1 cellular context compared by ENCODE assay signal in genomic region chr6:41502607-41503434, GRCh38.
TF ChIP-seq lines count a peak whose summit lies in the region.

No MANE protein-coding gene starts in this region.

TF ChIP-seq in HEK293, 187 proteins besides CTCF, POLR2A, EP300 and RAD21 (continued from another document and continues in another):
- TF ChIP-seq BCL6B (tag by site-specific recombination; IDR thresholded peaks at IDR 0.05) (no peak), SETDB1 (IDR thresholded peaks at IDR 0.05; ENCODE audit: insufficient read length, low read length) (no peak), ZNF530 (tag by site-specific recombination; IDR thresholded peaks at IDR 0.05; ENCODE audit: low read depth) (no peak), ZNF148 (tag by site-specific recombination; IDR thresholded peaks at IDR 0.05; ENCODE audit: borderline replicate concordance) (no peak), OSR2 (tag by site-specific recombination; IDR thresholded peaks at IDR 0.05) (no peak), ZNF571 (tag by site-specific recombination; IDR thresholded peaks at IDR 0.05) (no peak), ZNF211 (tag by site-specific recombination; IDR thresholded peaks at IDR 0.05; ENCODE audit: low read depth) (no peak), KLF10 (tag by site-specific recombination; IDR thresholded peaks at IDR 0.05) (peak; percentile 27; the same call in 1 of the 2 replicates), ZFP3 (tag by site-specific recombination; IDR thresholded peaks at IDR 0.05; ENCODE audit: low read depth) (no peak), SP7 (tag by site-specific recombination; IDR thresholded peaks at IDR 0.05) (peak; percentile 36), ZBTB10 (tag by site-specific recombination; IDR thresholded peaks at IDR 0.05) (no peak), ZSCAN16 (tag by site-specific recombination; IDR thresholded peaks at IDR 0.05) (no peak), ZNF138 (tag by site-specific recombination; IDR thresholded peaks at IDR 0.05; ENCODE audit: borderline replicate concordance) (no peak), ZNF114 (tag by site-specific recombination; IDR thresholded peaks at IDR 0.05) (no peak), ZBTB8A (tag by site-specific recombination; IDR thresholded peaks at IDR 0.05) (no peak), ZEB2 (tag by site-specific recombination; IDR thresholded peaks at IDR 0.05) (peak; percentile 20; the same call in 1 of the 2 replicates), ZNF48 (tag by site-specific recombination; IDR thresholded peaks at IDR 0.05) (no peak), ZFHX2 (tag by site-specific recombination; conservative IDR thresholded peaks at IDR 0.05) (peak; percentile 94), ZBTB44 (tag by site-specific recombination; IDR thresholded peaks at IDR 0.05) (no peak), ZSCAN23 (tag by site-specific recombination; IDR thresholded peaks at IDR 0.05) (no peak), ZNF518A (tag by site-specific recombination; conservative IDR thresholded peaks at IDR 0.05; ENCODE audit: low read depth) (no peak), ZNF23 (tag by site-specific recombination; IDR thresholded peaks at IDR 0.05; ENCODE audit: borderline replicate concordance) (no peak), BCL11B (tag by site-specific recombination; IDR thresholded peaks at IDR 0.05; ENCODE audit: low read depth) (no peak), ZNF658 (tag by site-specific recombination; IDR thresholded peaks at IDR 0.05) (no peak), ZXDB (tag by site-specific recombination; IDR thresholded peaks at IDR 0.05) (no peak), KLF8 (tag by site-specific recombination; IDR thresholded peaks at IDR 0.05) (0 out of 2 replicates have a peak, but pooled peaks have one; percentile 50), PRDM10 (tag by site-specific recombination; IDR thresholded peaks at IDR 0.05) (no peak), ZNF354C (tag by site-specific recombination; IDR thresholded peaks at IDR 0.05; ENCODE audit: borderline replicate concordance, low read depth) (no peak), REPIN1 (tag by site-specific recombination; IDR thresholded peaks at IDR 0.05; ENCODE audit: low read depth) (no peak), ZNF394 (tag by site-specific recombination; IDR thresholded peaks at IDR 0.05; ENCODE audit: borderline replicate concordance) (no peak), MZF1 (tag by site-specific recombination; IDR thresholded peaks at IDR 0.05; ENCODE audit: borderline replicate concordance) (no peak), ZNF488 (tag by site-specific recombination; IDR thresholded peaks at IDR 0.05) (no peak), HIC1 (tag by site-specific recombination; IDR thresholded peaks at IDR 0.05) (no peak), ZNF501 (tag by site-specific recombination; IDR thresholded peaks at IDR 0.05) (no peak), KLF1 (tag by site-specific recombination; IDR thresholded peaks at IDR 0.05) (peak; percentile 94), ZNF544 (tag by site-specific recombination; IDR thresholded peaks at IDR 0.05) (no peak), EGR2 (tag by site-specific recombination; IDR thresholded peaks at IDR 0.05; ENCODE audit: low read depth) (peak; percentile 86), ZNF423 (tag by site-specific recombination; IDR thresholded peaks at IDR 0.05) (peak; percentile 56; the same call in 1 of the 2 replicates), ZNF837 (tag by site-specific recombination; IDR thresholded peaks at IDR 0.05) (no peak), ZNF548 (tag by site-specific recombination; IDR thresholded peaks at IDR 0.05) (no peak), ZNF747 (tag by site-specific recombination; IDR thresholded peaks at IDR 0.05) (no peak)
